Comparison of ENCODE assay signal across 1 cellular context in the genomic region with DNA sequence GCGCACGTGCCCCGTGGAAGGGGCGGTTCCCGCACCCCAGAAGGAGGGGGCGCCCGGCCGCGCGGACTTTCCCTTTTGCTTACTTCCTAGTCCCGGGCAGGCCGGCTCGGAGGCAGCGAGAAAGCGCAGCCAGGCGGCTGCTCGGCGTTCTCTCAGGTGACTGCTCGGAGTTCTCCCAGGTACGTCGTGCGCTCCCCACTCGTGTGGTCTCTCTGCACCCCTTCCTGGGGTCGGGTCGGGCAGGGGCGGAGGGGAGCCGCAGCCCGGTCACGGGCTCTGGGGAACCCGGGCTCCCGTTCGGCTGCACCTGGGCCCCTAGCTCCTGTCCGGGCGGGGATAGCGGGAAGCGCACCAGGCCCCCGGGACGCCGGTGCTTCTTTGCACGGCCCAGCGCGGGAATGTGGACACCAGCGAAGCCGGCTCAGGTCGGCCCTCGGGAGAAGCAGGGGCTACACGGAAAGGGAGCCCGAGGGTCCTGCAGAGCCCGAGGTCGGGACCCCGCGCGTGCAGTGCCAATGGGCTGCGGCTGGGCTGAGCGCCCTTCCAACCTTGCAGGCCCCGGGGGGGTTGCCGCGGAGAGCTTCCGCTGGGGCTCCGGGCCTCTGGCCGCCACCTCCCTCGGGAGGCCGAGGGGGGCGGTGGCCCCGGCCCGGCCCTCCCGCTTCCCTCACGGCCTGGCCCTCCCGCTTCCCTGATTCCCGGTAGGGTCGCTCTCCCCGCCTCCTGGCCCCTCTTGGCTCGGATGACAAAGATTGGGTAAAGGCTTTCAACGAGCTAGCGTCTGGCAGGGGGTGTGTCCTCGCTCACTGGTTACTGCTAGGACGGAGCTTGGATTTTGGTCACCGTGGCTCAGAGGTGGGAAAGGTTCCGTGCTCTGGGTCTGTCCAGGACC.
A peak's percentile ranks its signal among the peaks of the same experiment; 100 is the strongest.
TF ChIP-seq lines count a peak whose summit lies in the region.

A gene with protein sequence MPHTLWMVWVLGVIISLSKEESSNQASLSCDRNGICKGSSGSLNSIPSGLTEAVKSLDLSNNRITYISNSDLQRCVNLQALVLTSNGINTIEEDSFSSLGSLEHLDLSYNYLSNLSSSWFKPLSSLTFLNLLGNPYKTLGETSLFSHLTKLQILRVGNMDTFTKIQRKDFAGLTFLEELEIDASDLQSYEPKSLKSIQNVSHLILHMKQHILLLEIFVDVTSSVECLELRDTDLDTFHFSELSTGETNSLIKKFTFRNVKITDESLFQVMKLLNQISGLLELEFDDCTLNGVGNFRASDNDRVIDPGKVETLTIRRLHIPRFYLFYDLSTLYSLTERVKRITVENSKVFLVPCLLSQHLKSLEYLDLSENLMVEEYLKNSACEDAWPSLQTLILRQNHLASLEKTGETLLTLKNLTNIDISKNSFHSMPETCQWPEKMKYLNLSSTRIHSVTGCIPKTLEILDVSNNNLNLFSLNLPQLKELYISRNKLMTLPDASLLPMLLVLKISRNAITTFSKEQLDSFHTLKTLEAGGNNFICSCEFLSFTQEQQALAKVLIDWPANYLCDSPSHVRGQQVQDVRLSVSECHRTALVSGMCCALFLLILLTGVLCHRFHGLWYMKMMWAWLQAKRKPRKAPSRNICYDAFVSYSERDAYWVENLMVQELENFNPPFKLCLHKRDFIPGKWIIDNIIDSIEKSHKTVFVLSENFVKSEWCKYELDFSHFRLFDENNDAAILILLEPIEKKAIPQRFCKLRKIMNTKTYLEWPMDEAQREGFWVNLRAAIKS (plus strand): TSS at position 99 of the 892 bp plus-strand sequence. CDS start 18,628 bp downstream, outside the sequence.

TF ChIP-seq in K562, 482 proteins besides CTCF, POLR2A, EP300 and RAD21 (continued from another document):
- TF ChIP-seq, protein P1, sequence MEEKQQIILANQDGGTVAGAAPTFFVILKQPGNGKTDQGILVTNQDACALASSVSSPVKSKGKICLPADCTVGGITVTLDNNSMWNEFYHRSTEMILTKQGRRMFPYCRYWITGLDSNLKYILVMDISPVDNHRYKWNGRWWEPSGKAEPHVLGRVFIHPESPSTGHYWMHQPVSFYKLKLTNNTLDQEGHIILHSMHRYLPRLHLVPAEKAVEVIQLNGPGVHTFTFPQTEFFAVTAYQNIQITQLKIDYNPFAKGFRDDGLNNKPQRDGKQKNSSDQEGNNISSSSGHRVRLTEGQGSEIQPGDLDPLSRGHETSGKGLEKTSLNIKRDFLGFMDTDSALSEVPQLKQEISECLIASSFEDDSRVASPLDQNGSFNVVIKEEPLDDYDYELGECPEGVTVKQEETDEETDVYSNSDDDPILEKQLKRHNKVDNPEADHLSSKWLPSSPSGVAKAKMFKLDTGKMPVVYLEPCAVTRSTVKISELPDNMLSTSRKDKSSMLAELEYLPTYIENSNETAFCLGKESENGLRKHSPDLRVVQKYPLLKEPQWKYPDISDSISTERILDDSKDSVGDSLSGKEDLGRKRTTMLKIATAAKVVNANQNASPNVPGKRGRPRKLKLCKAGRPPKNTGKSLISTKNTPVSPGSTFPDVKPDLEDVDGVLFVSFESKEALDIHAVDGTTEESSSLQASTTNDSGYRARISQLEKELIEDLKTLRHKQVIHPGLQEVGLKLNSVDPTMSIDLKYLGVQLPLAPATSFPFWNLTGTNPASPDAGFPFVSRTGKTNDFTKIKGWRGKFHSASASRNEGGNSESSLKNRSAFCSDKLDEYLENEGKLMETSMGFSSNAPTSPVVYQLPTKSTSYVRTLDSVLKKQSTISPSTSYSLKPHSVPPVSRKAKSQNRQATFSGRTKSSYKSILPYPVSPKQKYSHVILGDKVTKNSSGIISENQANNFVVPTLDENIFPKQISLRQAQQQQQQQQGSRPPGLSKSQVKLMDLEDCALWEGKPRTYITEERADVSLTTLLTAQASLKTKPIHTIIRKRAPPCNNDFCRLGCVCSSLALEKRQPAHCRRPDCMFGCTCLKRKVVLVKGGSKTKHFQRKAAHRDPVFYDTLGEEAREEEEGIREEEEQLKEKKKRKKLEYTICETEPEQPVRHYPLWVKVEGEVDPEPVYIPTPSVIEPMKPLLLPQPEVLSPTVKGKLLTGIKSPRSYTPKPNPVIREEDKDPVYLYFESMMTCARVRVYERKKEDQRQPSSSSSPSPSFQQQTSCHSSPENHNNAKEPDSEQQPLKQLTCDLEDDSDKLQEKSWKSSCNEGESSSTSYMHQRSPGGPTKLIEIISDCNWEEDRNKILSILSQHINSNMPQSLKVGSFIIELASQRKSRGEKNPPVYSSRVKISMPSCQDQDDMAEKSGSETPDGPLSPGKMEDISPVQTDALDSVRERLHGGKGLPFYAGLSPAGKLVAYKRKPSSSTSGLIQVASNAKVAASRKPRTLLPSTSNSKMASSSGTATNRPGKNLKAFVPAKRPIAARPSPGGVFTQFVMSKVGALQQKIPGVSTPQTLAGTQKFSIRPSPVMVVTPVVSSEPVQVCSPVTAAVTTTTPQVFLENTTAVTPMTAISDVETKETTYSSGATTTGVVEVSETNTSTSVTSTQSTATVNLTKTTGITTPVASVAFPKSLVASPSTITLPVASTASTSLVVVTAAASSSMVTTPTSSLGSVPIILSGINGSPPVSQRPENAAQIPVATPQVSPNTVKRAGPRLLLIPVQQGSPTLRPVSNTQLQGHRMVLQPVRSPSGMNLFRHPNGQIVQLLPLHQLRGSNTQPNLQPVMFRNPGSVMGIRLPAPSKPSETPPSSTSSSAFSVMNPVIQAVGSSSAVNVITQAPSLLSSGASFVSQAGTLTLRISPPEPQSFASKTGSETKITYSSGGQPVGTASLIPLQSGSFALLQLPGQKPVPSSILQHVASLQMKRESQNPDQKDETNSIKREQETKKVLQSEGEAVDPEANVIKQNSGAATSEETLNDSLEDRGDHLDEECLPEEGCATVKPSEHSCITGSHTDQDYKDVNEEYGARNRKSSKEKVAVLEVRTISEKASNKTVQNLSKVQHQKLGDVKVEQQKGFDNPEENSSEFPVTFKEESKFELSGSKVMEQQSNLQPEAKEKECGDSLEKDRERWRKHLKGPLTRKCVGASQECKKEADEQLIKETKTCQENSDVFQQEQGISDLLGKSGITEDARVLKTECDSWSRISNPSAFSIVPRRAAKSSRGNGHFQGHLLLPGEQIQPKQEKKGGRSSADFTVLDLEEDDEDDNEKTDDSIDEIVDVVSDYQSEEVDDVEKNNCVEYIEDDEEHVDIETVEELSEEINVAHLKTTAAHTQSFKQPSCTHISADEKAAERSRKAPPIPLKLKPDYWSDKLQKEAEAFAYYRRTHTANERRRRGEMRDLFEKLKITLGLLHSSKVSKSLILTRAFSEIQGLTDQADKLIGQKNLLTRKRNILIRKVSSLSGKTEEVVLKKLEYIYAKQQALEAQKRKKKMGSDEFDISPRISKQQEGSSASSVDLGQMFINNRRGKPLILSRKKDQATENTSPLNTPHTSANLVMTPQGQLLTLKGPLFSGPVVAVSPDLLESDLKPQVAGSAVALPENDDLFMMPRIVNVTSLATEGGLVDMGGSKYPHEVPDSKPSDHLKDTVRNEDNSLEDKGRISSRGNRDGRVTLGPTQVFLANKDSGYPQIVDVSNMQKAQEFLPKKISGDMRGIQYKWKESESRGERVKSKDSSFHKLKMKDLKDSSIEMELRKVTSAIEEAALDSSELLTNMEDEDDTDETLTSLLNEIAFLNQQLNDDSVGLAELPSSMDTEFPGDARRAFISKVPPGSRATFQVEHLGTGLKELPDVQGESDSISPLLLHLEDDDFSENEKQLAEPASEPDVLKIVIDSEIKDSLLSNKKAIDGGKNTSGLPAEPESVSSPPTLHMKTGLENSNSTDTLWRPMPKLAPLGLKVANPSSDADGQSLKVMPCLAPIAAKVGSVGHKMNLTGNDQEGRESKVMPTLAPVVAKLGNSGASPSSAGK (IDR thresholded peaks at IDR 0.05), result 0 out of 2 replicates have a peak, but pooled peaks have one; percentile 20
- no peak for TF ChIP-seq FOS (IDR thresholded peaks at IDR 0.05; ENCODE audit: extremely low read depth, insufficient read length)
